8 cellular contexts compared by ENCODE assay signal in genomic region chr12:46369474-46370379, GRCh38. TPM values are rescaled to one million over a fixed set of nuclear protein-coding genes. Genes with fewer than 3 reads are reported as not detected.
A peak's percentile ranks its signal among the peaks of the same experiment; 100 is the strongest.
DNase-seq lines count a peak whose midpoint lies in the region; ATAC-seq and TF ChIP-seq lines count a peak whose summit lies in the region.

No MANE protein-coding gene starts in this region.

- H3K9me3 Mint-ChIP-seq in mesothelial cell of epicardium: no peaks in the 10 kb centered on the region

- TF ChIP-seq CTCF in heart right ventricle (IDR thresholded peaks at IDR 0.05) (no peak), breast epithelium (IDR thresholded peaks at IDR 0.05) (no peak), mesothelial cell of epicardium (IDR thresholded peaks at IDR 0.05; ENCODE audit: unreplicated experiment) (no peak), vagina (IDR thresholded peaks at IDR 0.05) (no peak)

- no peaks in the 10 kb centered on the region for H3K27me3 ChIP-seq in heart right ventricle
- no peaks in the 10 kb centered on the region for H3K27me3 ChIP-seq in breast epithelium
- no peaks in the 10 kb centered on the region for H3K27me3 ChIP-seq in vagina

- 31 to 34% methylated on average over 7 of the region's 7 CpGs for WGBS in heart right ventricle, 2 donors

- H3K36me3 Mint-ChIP-seq in mesothelial cell of epicardium: peaks cover 21% of the 10 kb centered on the region

- intact Hi-C loops in heart right ventricle (cut with DNase I) (loop anchor here in 9 of 10 donors (1.0 to 10.0 kb wide), 11 partner anchors 102 to 377 kb away; partner anchors contain the start of genes SLC38A1 (in 2 of the 9) and SCAF11 (in 1 of the 9)), left cardiac atrium (cut with DNase I) (loop anchor here (5.0 to 10.0 kb wide), 4 partner anchors 188 to 377 kb away; partner anchors contain the start of gene SCAF11 (in 1 of the 2)), breast epithelium (cut with DNase I; ENCODE audit: low total_unique reads) (no loop called here), vagina (cut with DNase I) (loop anchor here (5.0 kb wide), 2 partner anchors 293 to 642 kb away; partner anchors contain the start of gene ARID2)

- DNase-seq in heart right ventricle: no peak
- DNase-seq in left cardiac atrium: no peak
- DNase-seq in breast epithelium (ENCODE audit: low spot score in 2 of 2): no peak
- no peak for DNase-seq in mesothelial cell of epicardium (ENCODE audit: low spot score in 2 of 2, unreplicated experiment in 2 of 2)
- no peak for DNase-seq in vagina (ENCODE audit: extremely low spot score in 2 of 2)
- DNase-seq in stimulated activated CD8-positive, alpha-beta memory T cell treated with anti-CD3 and anti-CD28 coated beads, Interleukin-4, amount 100 ng/mL, for 48 hours: no peak

- H3K4me1 ChIP-seq in heart right ventricle (peaks cover 19 to 74% (median 67%) of the 10 kb centered on the region in 9 donors), breast epithelium (peaks cover 11 to 26% of the 10 kb centered on the region in 2 donors), vagina (peaks cover 71% of the 10 kb centered on the region)

- no peak for TF ChIP-seq POLR2A in breast epithelium (IDR thresholded peaks at IDR 0.05)
- TF ChIP-seq POLR2A in vagina (IDR thresholded peaks at IDR 0.05): no peak

- no peaks in the 10 kb centered on the region for H3K27me3 Mint-ChIP-seq in mesothelial cell of epicardium (ENCODE audit: low read depth)

- H3K27ac ChIP-seq in heart right ventricle: peak overlapping the region in 8 of 10 donors; percentile 2 to 99 (median 97)
- H3K27ac ChIP-seq in breast epithelium: peak overlapping the region; percentile 20 to 98
- peak overlapping the region; percentile 99 for H3K27ac ChIP-seq in vagina

- H3K9me3 ChIP-seq in heart right ventricle (no peaks in the 10 kb centered on the region), breast epithelium (no peaks in the 10 kb centered on the region), vagina (no peaks in the 10 kb centered on the region)

- peak overlapping the region; percentile 95 for H3K4me3 Mint-ChIP-seq in mesothelial cell of epicardium

- ATAC-seq in heart right ventricle (no peak), left cardiac atrium (no peak), HG03039 (IDR thresholded peaks at IDR 0.05; ENCODE audit: unreplicated experiment) (no peak), HG03432 (IDR thresholded peaks at IDR 0.05; ENCODE audit: unreplicated experiment) (no peak)

- H3K4me1 Mint-ChIP-seq in mesothelial cell of epicardium: peaks cover 69% of the 10 kb centered on the region

- H3K36me3 ChIP-seq in heart right ventricle (peaks cover 0 to 65% (median 46%) of the 10 kb centered on the region in 9 donors), breast epithelium (peaks cover 6% of the 10 kb centered on the region), vagina (peaks cover 0 to 63% of the 10 kb centered on the region in 2 donors)

- H3K27ac Mint-ChIP-seq in mesothelial cell of epicardium: peak overlapping the region; percentile 98

- H3K4me3 ChIP-seq in heart right ventricle: peak overlapping the region; percentile 73 to 98 (median 89)
- H3K4me3 ChIP-seq in breast epithelium: peak overlapping the region; percentile 89 to 99 (median 97)
- peak overlapping the region; percentile 76 to 88 for H3K4me3 ChIP-seq in vagina

RNA-seq across cellular contexts. Expression of gene SLC38A2, which starts 2.8 kb away (rescaled TPM):
- 100 to 1,000 TPM in 8 of 10 donors, 10 to 100 TPM in 2; 82.1 to 203 (median 110) TPM for total RNA-seq in heart right ventricle
- polyA plus RNA-seq in heart right ventricle: 10 to 100 TPM; 65.3 to 90.0 TPM
- total RNA-seq in left cardiac atrium: 100 to 1,000 TPM; 122 to 202 TPM
- total RNA-seq in breast epithelium: 100 to 1,000 TPM; 250 to 424 (median 399) TPM
- 256 to 274 TPM (median 261 TPM) in 3 replicates for total RNA-seq in mesothelial cell of epicardium
- total RNA-seq in vagina: 352 TPM
